9 cellular contexts compared by ENCODE assay signal in the genomic region with DNA sequence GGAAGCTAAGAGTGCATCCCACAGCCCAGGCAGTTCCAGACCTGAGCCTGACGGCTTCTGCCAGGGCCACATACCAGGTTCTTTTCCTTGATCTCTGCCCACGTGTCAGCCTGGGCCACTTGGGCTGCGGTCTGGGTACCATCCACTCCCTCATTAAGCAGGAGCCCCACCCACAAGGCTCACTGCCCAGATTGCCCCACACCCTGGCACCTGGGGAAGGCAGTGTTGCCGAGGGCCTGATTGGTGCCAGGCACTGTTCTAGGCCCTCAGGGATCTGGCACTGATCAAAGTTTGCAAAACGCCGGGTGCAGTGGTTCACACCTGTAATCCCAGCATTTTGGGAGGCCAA. TPM values are rescaled to one million over a fixed set of nuclear protein-coding genes. Genes with fewer than 3 reads are reported as not detected.
A peak's percentile ranks its signal among the peaks of the same experiment; 100 is the strongest.
DNase-seq lines count a peak whose midpoint lies in the region; ATAC-seq and TF ChIP-seq lines count a peak whose summit lies in the region.
"Had no signal": no experiment of that assay in that cellular context is flagged by ENCODE, and none has a peak within 500 bp of the region (broad histone marks: within the 10 kb centered on the region; RNA-seq: fewer than 3 reads in every experiment).

No MANE protein-coding gene starts in this region.

- H3K27ac ChIP-seq in CD8-positive, alpha-beta T cell (ENCODE audit: low read depth, low read length) = peak overlapping the region; percentile 29
- H3K27ac ChIP-seq in RWPE1 (peak overlapping the region; percentile 76), esophagus squamous epithelium (peak overlapping the region in 3 of 4 donors; percentile 53 to 63 (median 58)), rectal smooth muscle tissue (ENCODE audit: low read depth, low read length) (peak overlapping the region; percentile 67), dorsolateral prefrontal cortex (peak overlapping the region in 19 of 59 donors; percentile 2 to 65 (median 35))

- H3K4me1 Mint-ChIP-seq in CD8-positive, alpha-beta T cell (ENCODE audit: low read depth) = peaks cover 56% of the 10 kb centered on the region

- intact Hi-C loops in CD8-positive, alpha-beta T cell (cut with DNase I, micrococcal nuclease) = no loop called here
- intact Hi-C loops in esophagus squamous epithelium (cut with DNase I) (no loop called here), dorsolateral prefrontal cortex (cut with DNase I) (loop anchor here (5.0 to 10.0 kb wide), 2 partner anchors 58 to 171 kb away; no protein-coding TSS in a partner anchor)

- peak overlapping the region; percentile 25 for H3K4me3 ChIP-seq in CD8-positive, alpha-beta T cell (ENCODE audit: low read depth, low read length)
- H3K4me3 ChIP-seq in esophagus squamous epithelium (no peak overlapping the region), rectal smooth muscle tissue (ENCODE audit: low read length) (no peak overlapping the region), dorsolateral prefrontal cortex (no peak overlapping the region)

- no peak overlapping the region for H3K4me3 Mint-ChIP-seq in CD8-positive, alpha-beta T cell

- peaks cover under 1% of the 10 kb centered on the region for H3K36me3 ChIP-seq in CD8-positive, alpha-beta T cell (ENCODE audit: insufficient read depth, low read length)
- H3K36me3 ChIP-seq in esophagus squamous epithelium (peaks cover 0 to 87% (median 6%) of the 10 kb centered on the region in 3 donors), rectal smooth muscle tissue (ENCODE audit: control insufficient read depth, insufficient read depth, low read length) (peaks cover 19% of the 10 kb centered on the region)

- no peak for TF ChIP-seq POLR2A in esophagus squamous epithelium (IDR thresholded peaks at IDR 0.05)

- H3K27me3 ChIP-seq in CD8-positive, alpha-beta T cell (ENCODE audit: insufficient read depth, low read length) = no peaks in the 10 kb centered on the region
- H3K27me3 ChIP-seq in esophagus squamous epithelium = no peaks in the 10 kb centered on the region
- H3K27me3 ChIP-seq in rectal smooth muscle tissue (ENCODE audit: control insufficient read depth, insufficient read depth, low read length) = no peaks in the 10 kb centered on the region
- H3K27me3 ChIP-seq in dorsolateral prefrontal cortex = no peaks in the 10 kb centered on the region

- CTCF ChIA-PET in CD8-positive, alpha-beta T cell (lab: Charles Lee) = interaction anchor here (1.4 to 54.2 kb wide), 6 partner anchors 11 to 49 kb away, joined by 3 to 2176 read pairs (median 6); a partner anchor contains a TSS
- CTCF ChIA-PET in RWPE1 (lab: Yijun Ruan, JAX) = interaction anchor here (0.6 kb wide), 1 partner anchor 17 kb away, joined by 4 read pairs; no protein-coding TSS in a partner anchor

- H3K4me1 ChIP-seq in CD8-positive, alpha-beta T cell (ENCODE audit: insufficient read depth, low read length) = peaks cover 59% of the 10 kb centered on the region
- H3K4me1 ChIP-seq in esophagus squamous epithelium = peaks cover 32 to 54% (median 39%) of the 10 kb centered on the region in 3 donors
- peaks cover 27% of the 10 kb centered on the region for H3K4me1 ChIP-seq in rectal smooth muscle tissue (ENCODE audit: control insufficient read depth, insufficient read depth, low read length)

- 25 to 45% methylated on average over 3 to 4 of the region's 6 CpGs for WGBS in esophagus squamous epithelium, 2 donors

- H3K27me3 Mint-ChIP-seq in CD8-positive, alpha-beta T cell (ENCODE audit: low read depth) = no peaks in the 10 kb centered on the region

- no peak for DNase-seq in CD8-positive, alpha-beta T cell
- DNase-seq in RWPE1 (ENCODE audit: low spot score) (no peak), esophagus squamous epithelium (lab: John Stamatoyannopoulos, UW) (no peak), NCI-H2171 (lab: John Stamatoyannopoulos, UW) (no peak), dorsolateral prefrontal cortex (no peak)

- no peak for TF ChIP-seq CTCF in CD8-positive, alpha-beta T cell (IDR thresholded peaks at IDR 0.05)
- TF ChIP-seq CTCF in RWPE1 (conservative IDR thresholded peaks at IDR 0.05; ENCODE audit: low read depth) (no peak), esophagus squamous epithelium (IDR thresholded peaks at IDR 0.05) (no peak), dorsolateral prefrontal cortex (IDR thresholded peaks at IDR 0.05 in 54 of 56, conservative IDR thresholded peaks at IDR 0.05 in 2 of 56; ENCODE audit: low read depth in 1 of 56, partially characterized antibody in 56 of 56) (no peak)

- H3K9ac ChIP-seq in rectal smooth muscle tissue (ENCODE audit: low read length) = no peak overlapping the region

- no peaks in the 10 kb centered on the region for H3K9me3 ChIP-seq in CD8-positive, alpha-beta T cell (ENCODE audit: low read length)
- no peaks in the 10 kb centered on the region for H3K9me3 ChIP-seq in esophagus squamous epithelium

- peak overlapping the region; percentile 95 for H3K27ac Mint-ChIP-seq in CD8-positive, alpha-beta T cell

- POLR2A ChIA-PET in CD8-positive, alpha-beta T cell (lab: Charles Lee) = interaction anchor here (0.7 to 3.0 kb wide), 3 partner anchors 9 to 63 kb away, joined by 3 to 16 read pairs (median 3); a partner anchor contains a TSS
- POLR2A ChIA-PET in RWPE1 (lab: Yijun Ruan, JAX; ENCODE audit: low non-redundant PET) = no interaction called here

- no peaks in the 10 kb centered on the region for H3K9me3 Mint-ChIP-seq in CD8-positive, alpha-beta T cell

- no peak for ATAC-seq in CD8-positive, alpha-beta T cell
- no peak for ATAC-seq in HG02970 (IDR thresholded peaks at IDR 0.05; ENCODE audit: low FRiP score, unreplicated experiment)
- no peak for ATAC-seq in GM21576 (IDR thresholded peaks at IDR 0.05; ENCODE audit: unreplicated experiment)

- peaks cover 22% of the 10 kb centered on the region for H3K36me3 Mint-ChIP-seq in CD8-positive, alpha-beta T cell

RNA-seq across cellular contexts. Expression of a gene that starts 15.4 kb away (rescaled TPM):
- 10 to 100 TPM; 66.0 to 69.1 TPM for total RNA-seq in CD8-positive, alpha-beta T cell
- 10 to 100 TPM; 32.2 to 54.3 (median 39.5) TPM for total RNA-seq in esophagus squamous epithelium
- total RNA-seq in dorsolateral prefrontal cortex = 10 to 100 TPM; 45.6 to 94.6 (median 65.5) TPM

RNA-seq across cellular contexts. Expression of a gene that starts 15.5 kb away (rescaled TPM):
- 10 to 100 TPM; 51.5 to 52.9 TPM for total RNA-seq in CD8-positive, alpha-beta T cell
- 10 to 100 TPM; 33.8 to 53.4 (median 42.0) TPM for total RNA-seq in esophagus squamous epithelium
- total RNA-seq in dorsolateral prefrontal cortex = 10 to 100 TPM in 80 of 120 experiments, 1 to 10 TPM in 40; 5.9 to 31.1 (median 11.7) TPM

RNA-seq across cellular contexts. Expression of a gene that starts 34.5 kb away (rescaled TPM):
- 1 to 10 TPM; 2.4 to 3.2 TPM for total RNA-seq in CD8-positive, alpha-beta T cell
- 1 to 10 TPM; 2.3 to 4.1 (median 2.9) TPM for total RNA-seq in esophagus squamous epithelium
- 100 to 1,000 TPM in 119 of 120 experiments, 10 to 100 TPM in 1; 62.4 to 280 (median 189) TPM for total RNA-seq in dorsolateral prefrontal cortex

RNA-seq across cellular contexts. Expression of a gene that starts 44.1 kb away (rescaled TPM):
- not detected for total RNA-seq in CD8-positive, alpha-beta T cell
- not detected for total RNA-seq in esophagus squamous epithelium
- 1 to 10 TPM in 3 of 120 experiments, not detected in 117; 1.4 to 2.5 (median 1.5) TPM for total RNA-seq in dorsolateral prefrontal cortex
- total RNA-seq: osteocyte had no signal

RNA-seq across cellular contexts. Expression of a gene that starts 51.4 kb away (rescaled TPM):
- total RNA-seq in CD8-positive, alpha-beta T cell = 10 to 100 TPM; 20.8 to 29.4 TPM
- total RNA-seq in esophagus squamous epithelium (100 to 1,000 TPM in 2 of 4 donors, 10 to 100 TPM in 2; 25.4 to 261 (median 92.3) TPM), dorsolateral prefrontal cortex (100 to 1,000 TPM; 153 to 409 (median 258) TPM)

Comparison
In these comparisons a context has a peak if more than half of its experiments do, and no peak if none do; other contexts are left out.
1. RNA of a gene that starts 34.5 kb away (total RNA-seq): 62.4 to 280 TPM in dorsolateral prefrontal cortex; 2.4 to 3.2 TPM in CD8-positive, alpha-beta T cell and 2.3 to 4.1 TPM in esophagus squamous epithelium; every median in the first group is over 10 times any median in the second.
2. intact Hi-C loops: an anchor here in dorsolateral prefrontal cortex (5.0 to 10.0 kb wide); none called in CD8-positive, alpha-beta T cell and esophagus squamous epithelium.